In the genomic region with DNA sequence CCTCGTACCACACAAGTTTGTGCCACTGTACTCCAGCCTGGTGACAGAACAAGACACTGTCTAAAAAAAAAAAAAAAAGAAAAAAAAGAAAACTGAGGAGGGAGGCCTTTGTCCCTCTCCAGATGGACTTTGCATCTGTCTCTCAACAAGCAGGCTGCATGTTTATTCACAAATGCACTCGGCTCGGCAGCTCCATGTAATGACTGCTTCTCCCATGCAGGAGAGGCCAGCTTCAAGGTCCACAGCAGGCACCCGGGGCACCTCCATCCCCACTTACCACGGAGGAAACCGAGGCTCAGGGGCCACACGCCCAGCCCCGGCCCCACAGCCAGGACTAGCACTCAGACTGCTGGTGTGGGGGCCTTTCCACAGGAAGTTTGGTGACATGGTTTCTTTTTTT, we compare ENCODE assay signal across 2 cellular contexts.
TF ChIP-seq lines count a peak whose summit lies in the region.

No MANE protein-coding gene starts in this region.

TF ChIP-seq in H1, 55 proteins besides CTCF, POLR2A, EP300 and RAD21:
- TF ChIP-seq JUN (IDR thresholded peaks at IDR 0.05; ENCODE audit: low read depth, low read length) (no peak), BRCA1 (IDR thresholded peaks at IDR 0.05; ENCODE audit: low read depth, low read length) (no peak), RNF2 (IDR thresholded peaks at IDR 0.05; ENCODE audit: borderline replicate concordance, low read depth, low read length, missing control alignments, poor library complexity, severe bottlenecking) (no peak), CEBPB (IDR thresholded peaks at IDR 0.05; ENCODE audit: low read depth, low read length) (no peak), JUND (IDR thresholded peaks at IDR 0.05; ENCODE audit: low read length) (no peak), EZH2 (IDR thresholded peaks at IDR 0.05; ENCODE audit: low read depth, low read length, severe bottlenecking) (no peak), BCL11A (IDR thresholded peaks at IDR 0.05; ENCODE audit: low read depth in 2 of 2, low read length in 2 of 2) (no peak), SAP30 (IDR thresholded peaks at IDR 0.05; ENCODE audit: insufficient read depth, insufficient replicate concordance, low read length) (no peak)

TF ChIP-seq in HepG2, 621 proteins besides CTCF, POLR2A, EP300 and RAD21 (continues in another document):
- no peak for TF ChIP-seq HCFC1 (IDR thresholded peaks at IDR 0.05; ENCODE audit: low read depth, low read length)
- no peak for TF ChIP-seq SKIL (CRISPR knock-in tag; IDR thresholded peaks at IDR 0.05; ENCODE audit: borderline replicate concordance)
- TF ChIP-seq ZFP36L1 (CRISPR knock-in tag; IDR thresholded peaks at IDR 0.05), result no peak
- no peak for TF ChIP-seq HOXA3 (CRISPR knock-in tag; IDR thresholded peaks at IDR 0.05)
- no peak for TF ChIP-seq SOX13 (IDR thresholded peaks at IDR 0.05)
- TF ChIP-seq SOX13 (CRISPR knock-in tag; conservative IDR thresholded peaks at IDR 0.05 in 1 of 2, IDR thresholded peaks at IDR 0.05 in 1 of 2), result peak in 1 of 2 experiments; percentile 40; a peak in 1 of 4 replicates
- TF ChIP-seq TSC22D2 (CRISPR knock-in tag; IDR thresholded peaks at IDR 0.05; ENCODE audit: borderline replicate concordance), result no peak
- peak; percentile 75 for TF ChIP-seq FOXA3 (CRISPR knock-in tag; IDR thresholded peaks at IDR 0.05)
- peak; percentile 29; the same call in 1 of the 2 replicates for TF ChIP-seq ZNF292 (CRISPR knock-in tag; IDR thresholded peaks at IDR 0.05; ENCODE audit: borderline replicate concordance, low read depth)
- no peak for TF ChIP-seq CBFB (CRISPR knock-in tag; IDR thresholded peaks at IDR 0.05)
- no peak for TF ChIP-seq ZBTB8A (CRISPR knock-in tag; IDR thresholded peaks at IDR 0.05; ENCODE audit: borderline replicate concordance, low read depth)
- TF ChIP-seq ZNF468 (CRISPR knock-in tag; IDR thresholded peaks at IDR 0.05), result no peak
- TF ChIP-seq NFE2 (CRISPR knock-in tag; IDR thresholded peaks at IDR 0.05), result no peak
- TF ChIP-seq KLF13 (CRISPR knock-in tag; IDR thresholded peaks at IDR 0.05), result no peak
- TF ChIP-seq, protein P1, sequence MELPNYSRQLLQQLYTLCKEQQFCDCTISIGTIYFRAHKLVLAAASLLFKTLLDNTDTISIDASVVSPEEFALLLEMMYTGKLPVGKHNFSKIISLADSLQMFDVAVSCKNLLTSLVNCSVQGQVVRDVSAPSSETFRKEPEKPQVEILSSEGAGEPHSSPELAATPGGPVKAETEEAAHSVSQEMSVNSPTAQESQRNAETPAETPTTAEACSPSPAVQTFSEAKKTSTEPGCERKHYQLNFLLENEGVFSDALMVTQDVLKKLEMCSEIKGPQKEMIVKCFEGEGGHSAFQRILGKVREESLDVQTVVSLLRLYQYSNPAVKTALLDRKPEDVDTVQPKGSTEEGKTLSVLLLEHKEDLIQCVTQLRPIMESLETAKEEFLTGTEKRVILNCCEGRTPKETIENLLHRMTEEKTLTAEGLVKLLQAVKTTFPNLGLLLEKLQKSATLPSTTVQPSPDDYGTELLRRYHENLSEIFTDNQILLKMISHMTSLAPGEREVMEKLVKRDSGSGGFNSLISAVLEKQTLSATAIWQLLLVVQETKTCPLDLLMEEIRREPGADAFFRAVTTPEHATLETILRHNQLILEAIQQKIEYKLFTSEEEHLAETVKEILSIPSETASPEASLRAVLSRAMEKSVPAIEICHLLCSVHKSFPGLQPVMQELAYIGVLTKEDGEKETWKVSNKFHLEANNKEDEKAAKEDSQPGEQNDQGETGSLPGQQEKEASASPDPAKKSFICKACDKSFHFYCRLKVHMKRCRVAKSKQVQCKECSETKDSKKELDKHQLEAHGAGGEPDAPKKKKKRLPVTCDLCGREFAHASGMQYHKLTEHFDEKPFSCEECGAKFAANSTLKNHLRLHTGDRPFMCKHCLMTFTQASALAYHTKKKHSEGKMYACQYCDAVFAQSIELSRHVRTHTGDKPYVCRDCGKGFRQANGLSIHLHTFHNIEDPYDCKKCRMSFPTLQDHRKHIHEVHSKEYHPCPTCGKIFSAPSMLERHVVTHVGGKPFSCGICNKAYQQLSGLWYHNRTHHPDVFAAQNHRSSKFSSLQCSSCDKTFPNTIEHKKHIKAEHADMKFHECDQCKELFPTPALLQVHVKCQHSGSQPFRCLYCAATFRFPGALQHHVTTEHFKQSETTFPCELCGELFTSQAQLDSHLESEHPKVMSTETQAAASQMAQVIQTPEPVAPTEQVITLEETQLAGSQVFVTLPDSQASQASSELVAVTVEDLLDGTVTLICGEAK (IDR thresholded peaks at IDR 0.05), result no peak
- TF ChIP-seq, protein P1 (CRISPR knock-in tag; IDR thresholded peaks at IDR 0.05), result peak; percentile 71
- no peak for TF ChIP-seq IRF9 (CRISPR knock-in tag; IDR thresholded peaks at IDR 0.05; ENCODE audit: borderline replicate concordance)
- no peak for TF ChIP-seq PLRG1 (conservative IDR thresholded peaks at IDR 0.05)
- TF ChIP-seq MED1 (CRISPR knock-in tag; IDR thresholded peaks at IDR 0.05), result 0 out of 2 replicates have a peak, but pooled peaks have one; percentile 20
- no peak for TF ChIP-seq ZNF24 (IDR thresholded peaks at IDR 0.05)
- no peak for TF ChIP-seq NAIF1 (CRISPR knock-in tag; IDR thresholded peaks at IDR 0.05; ENCODE audit: borderline replicate concordance)
- TF ChIP-seq, protein P2, sequence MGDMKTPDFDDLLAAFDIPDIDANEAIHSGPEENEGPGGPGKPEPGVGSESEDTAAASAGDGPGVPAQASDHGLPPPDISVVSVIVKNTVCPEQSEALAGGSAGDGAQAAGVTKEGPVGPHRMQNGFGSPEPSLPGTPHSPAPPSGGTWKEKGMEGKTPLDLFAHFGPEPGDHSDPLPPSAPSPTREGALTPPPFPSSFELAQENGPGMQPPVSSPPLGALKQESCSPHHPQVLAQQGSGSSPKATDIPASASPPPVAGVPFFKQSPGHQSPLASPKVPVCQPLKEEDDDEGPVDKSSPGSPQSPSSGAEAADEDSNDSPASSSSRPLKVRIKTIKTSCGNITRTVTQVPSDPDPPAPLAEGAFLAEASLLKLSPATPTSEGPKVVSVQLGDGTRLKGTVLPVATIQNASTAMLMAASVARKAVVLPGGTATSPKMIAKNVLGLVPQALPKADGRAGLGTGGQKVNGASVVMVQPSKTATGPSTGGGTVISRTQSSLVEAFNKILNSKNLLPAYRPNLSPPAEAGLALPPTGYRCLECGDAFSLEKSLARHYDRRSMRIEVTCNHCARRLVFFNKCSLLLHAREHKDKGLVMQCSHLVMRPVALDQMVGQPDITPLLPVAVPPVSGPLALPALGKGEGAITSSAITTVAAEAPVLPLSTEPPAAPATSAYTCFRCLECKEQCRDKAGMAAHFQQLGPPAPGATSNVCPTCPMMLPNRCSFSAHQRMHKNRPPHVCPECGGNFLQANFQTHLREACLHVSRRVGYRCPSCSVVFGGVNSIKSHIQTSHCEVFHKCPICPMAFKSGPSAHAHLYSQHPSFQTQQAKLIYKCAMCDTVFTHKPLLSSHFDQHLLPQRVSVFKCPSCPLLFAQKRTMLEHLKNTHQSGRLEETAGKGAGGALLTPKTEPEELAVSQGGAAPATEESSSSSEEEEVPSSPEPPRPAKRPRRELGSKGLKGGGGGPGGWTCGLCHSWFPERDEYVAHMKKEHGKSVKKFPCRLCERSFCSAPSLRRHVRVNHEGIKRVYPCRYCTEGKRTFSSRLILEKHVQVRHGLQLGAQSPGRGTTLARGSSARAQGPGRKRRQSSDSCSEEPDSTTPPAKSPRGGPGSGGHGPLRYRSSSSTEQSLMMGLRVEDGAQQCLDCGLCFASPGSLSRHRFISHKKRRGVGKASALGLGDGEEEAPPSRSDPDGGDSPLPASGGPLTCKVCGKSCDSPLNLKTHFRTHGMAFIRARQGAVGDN (CRISPR knock-in tag; IDR thresholded peaks at IDR 0.05), result no peak; the same call in 1 of the 2 replicates
- no peak for TF ChIP-seq KLF6 (CRISPR knock-in tag; IDR thresholded peaks at IDR 0.05)
- TF ChIP-seq ARID5B (CRISPR knock-in tag; IDR thresholded peaks at IDR 0.05), result 0 out of 2 replicates have a peak, but pooled peaks have one; percentile 39
- TF ChIP-seq, protein P3, sequence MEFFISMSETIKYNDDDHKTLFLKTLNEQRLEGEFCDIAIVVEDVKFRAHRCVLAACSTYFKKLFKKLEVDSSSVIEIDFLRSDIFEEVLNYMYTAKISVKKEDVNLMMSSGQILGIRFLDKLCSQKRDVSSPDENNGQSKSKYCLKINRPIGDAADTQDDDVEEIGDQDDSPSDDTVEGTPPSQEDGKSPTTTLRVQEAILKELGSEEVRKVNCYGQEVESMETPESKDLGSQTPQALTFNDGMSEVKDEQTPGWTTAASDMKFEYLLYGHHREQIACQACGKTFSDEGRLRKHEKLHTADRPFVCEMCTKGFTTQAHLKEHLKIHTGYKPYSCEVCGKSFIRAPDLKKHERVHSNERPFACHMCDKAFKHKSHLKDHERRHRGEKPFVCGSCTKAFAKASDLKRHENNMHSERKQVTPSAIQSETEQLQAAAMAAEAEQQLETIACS (CRISPR knock-in tag; IDR thresholded peaks at IDR 0.05), result no peak
